In the genomic region with DNA sequence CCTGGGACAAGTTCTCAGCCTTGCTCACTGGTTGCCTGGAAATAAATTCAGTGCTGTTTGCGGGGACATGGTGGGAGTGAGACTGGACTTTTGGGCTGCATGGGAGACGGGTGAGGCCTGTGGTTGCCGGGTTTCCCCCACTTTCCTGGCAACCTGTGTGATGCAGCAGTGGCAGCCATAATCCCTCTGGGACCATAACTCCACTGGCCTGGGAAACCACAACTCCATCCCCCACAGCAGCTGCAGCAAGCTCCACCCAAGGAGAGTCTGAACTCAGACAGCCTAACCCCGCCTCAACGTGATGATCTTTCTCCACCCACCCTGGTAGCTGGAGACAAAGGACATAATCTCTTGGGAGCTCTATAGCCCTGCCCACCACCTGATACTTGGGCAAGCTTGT, we compare ENCODE assay signal across 10 cellular contexts.
DNase-seq lines count a peak whose midpoint lies in the region; ATAC-seq lines count a peak whose summit lies in the region.
"Had no signal": no experiment of that assay in that cellular context is flagged by ENCODE, and none has a peak within 500 bp of the region (broad histone marks: within the 10 kb centered on the region; RNA-seq: fewer than 3 reads in every experiment).

No MANE protein-coding gene starts in this region.

- ATAC-seq in GM19452 (IDR thresholded peaks at IDR 0.05; ENCODE audit: unreplicated experiment) = peak; percentile 76
- peak; percentile 60 for ATAC-seq in HG03095 (IDR thresholded peaks at IDR 0.05; ENCODE audit: unreplicated experiment)
- no peak for ATAC-seq in HG03521 (IDR thresholded peaks at IDR 0.05; ENCODE audit: unreplicated experiment)
- ATAC-seq: naive thymus-derived CD8-positive, alpha-beta T cell had no signal

- DNase-seq in DMS153 (lab: John Stamatoyannopoulos, UW) (peak; percentile 27), NCI-H526 treated with DMSO at 0.1 percent for 48 hours (lab: John Stamatoyannopoulos, UW) (peak; percentile 67), SHP77 treated with DMSO at 0.1 percent for 48 hours (lab: John Stamatoyannopoulos, UW) (no peak), KG1 (lab: John Stamatoyannopoulos, UW) (no peak)
- no peak for DNase-seq in activated CD4-positive, alpha-beta T cell treated with anti-CD3 and anti-CD28 coated beads for 1 hour
- DNase-seq: activated naive CD4-positive, alpha-beta T cell treated with anti-CD3 and anti-CD28 coated beads for 36 hours; naive thymus-derived CD8-positive, alpha-beta T cell had no signal

Comparison
In these comparisons a context has a peak if more than half of its experiments do, and no peak if none do; other contexts are left out.
1. DNase-seq: peak in DMS153 (single experiment) and NCI-H526 treated with DMSO at 0.1 percent for 48 hours (single experiment); none in activated CD4-positive, alpha-beta T cell treated with anti-CD3 and anti-CD28 coated beads for 1 hour (single experiment), SHP77 treated with DMSO at 0.1 percent for 48 hours (single experiment) and KG1 (single experiment).